Comparison of ENCODE assay signal across 29 cellular contexts in the genomic region with DNA sequence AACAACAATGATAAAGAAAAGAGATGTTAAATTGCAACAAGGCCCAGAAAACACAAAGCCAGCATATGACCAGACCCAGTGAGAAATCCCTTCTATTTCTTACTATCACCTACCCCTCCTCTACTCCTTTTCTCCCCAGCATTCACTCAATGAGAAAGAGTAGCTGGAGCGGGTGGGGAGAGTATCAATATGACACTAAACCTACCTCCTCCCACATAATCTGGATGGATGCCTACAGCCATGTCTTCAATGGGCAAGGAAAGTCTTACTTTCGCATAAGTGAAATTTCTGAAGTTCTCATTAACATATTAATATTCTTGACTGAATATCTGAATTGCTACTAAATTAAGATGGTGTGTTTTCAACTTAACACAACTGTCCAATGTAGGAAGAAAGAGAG.
"Had no signal": no experiment of that assay in that cellular context is flagged by ENCODE, and none has a peak within 500 bp of the region (broad histone marks: within the 10 kb centered on the region; RNA-seq: fewer than 3 reads in every experiment).

No MANE protein-coding gene starts in this region.

- H3K4me3 Mint-ChIP-seq: activated T-helper 1 cell treated with anti-CD3 and anti-CD28 coated beads, Interleukin-12 subunit alpha, Interleukin-12 subunit beta, Interleukin-2, Interleukin-4 antibody, amounts not matched to agents 30 ng/mL and 10 ng/mL and 1 ng/mL, durations not matched to agents 14 hours and 24 hours and 36 hours; endodermal cell; natural killer cell treated with Interleukin-12 subunit alpha and Interleukin-12 subunit beta and Interleukin-15 and Interleukin-18, amount 100 ng/mL, for 72 hours; T-cell; T-helper 2 cell treated with Interferon-gamma antibody and Interleukin-4, amounts not matched to agents 5 μg/mL and 100 μg/mL, for 36 hours had no signal

- H3K4me1 Mint-ChIP-seq: endodermal cell had no signal

- H3K9me3 ChIP-seq: body of pancreas, gastroesophageal sphincter, neutrophil, ovary, psoas muscle, right atrium auricular region, stomach, transverse colon, vagina had no signal

- H3K27me3 ChIP-seq: body of pancreas, cardiac muscle cell, gastroesophageal sphincter, neutrophil, ovary, right atrium auricular region, spleen, stomach, transverse colon, vagina had no signal

- H3K36me3 ChIP-seq: cardiac muscle cell, left ventricle myocardium inferior, neutrophil, ovary, right atrium auricular region, stomach, transverse colon, vagina had no signal

- H3K4me3 ChIP-seq: body of pancreas, cardiac muscle cell, gastroesophageal sphincter, left ventricle myocardium inferior, ovary, psoas muscle, right atrium auricular region, spleen, stomach, transverse colon, vagina had no signal

- H3K9me3 Mint-ChIP-seq: natural killer cell treated with Interleukin-12 subunit alpha and Interleukin-12 subunit beta and Interleukin-15 and Interleukin-18, amount 100 ng/mL, for 72 hours had no signal

- DNase-seq: activated CD4-positive, alpha-beta T cell treated with anti-CD3 and anti-CD28 coated beads, Interleukin-2, amount 50 U/mL, for 1 hour; activated CD4-positive, CD25-positive, alpha-beta regulatory T cell treated with anti-CD3 and anti-CD28 coated beads, Interleukin-2, amount 50 U/mL, for 72 hours; activated CD8-positive, alpha-beta memory T cell treated with anti-CD3 and anti-CD28 coated beads, Interleukin-2, amount 50 U/mL, for 48 hours; activated gamma-delta T cell treated with Interleukin-2 at 50 U/mL for 16 hours; anterior cingulate cortex; body of pancreas; cortex of kidney; endodermal cell; head of caudate nucleus; hypothalamus; left ventricle myocardium inferior; midbrain; ovary; psoas muscle; spleen; stimulated activated CD4-positive, alpha-beta T cell treated with anti-CD3 and anti-CD28 coated beads, Interleukin-4, amount 100 ng/mL, for 1 hour; stomach; T-cell; transverse colon had no signal

- H3K27ac ChIP-seq: body of pancreas, cardiac muscle cell, epithelial cell of prostate, gastroesophageal sphincter, left ventricle myocardium inferior, neutrophil, ovary, psoas muscle, right atrium auricular region, transverse colon, vagina, VCaP had no signal

- H3K27ac Mint-ChIP-seq: activated T-helper 1 cell treated with anti-CD3 and anti-CD28 coated beads, Interleukin-12 subunit alpha, Interleukin-12 subunit beta, Interleukin-2, Interleukin-4 antibody, amounts not matched to agents 30 ng/mL and 10 ng/mL and 1 ng/mL, durations not matched to agents 14 hours and 24 hours and 36 hours; endodermal cell; natural killer cell treated with Interleukin-12 subunit alpha and Interleukin-12 subunit beta and Interleukin-15 and Interleukin-18, amount 100 ng/mL, for 72 hours; T-cell; T-helper 2 cell treated with Interferon-gamma antibody and Interleukin-4, amounts not matched to agents 5 μg/mL and 100 μg/mL, for 36 hours had no signal

- ATAC-seq: body of pancreas; gastroesophageal sphincter; natural killer cell treated with Interleukin-12 subunit alpha and Interleukin-12 subunit beta and Interleukin-15 and Interleukin-18, amount 100 ng/mL, for 72 hours; psoas muscle; T-cell had no signal

- H3K36me3 Mint-ChIP-seq: natural killer cell treated with Interleukin-12 subunit alpha and Interleukin-12 subunit beta and Interleukin-15 and Interleukin-18, amount 100 ng/mL, for 72 hours had no signal

- H3K4me1 ChIP-seq: psoas muscle had no signal
